8 cellular contexts compared by ENCODE assay signal in the genomic region with DNA sequence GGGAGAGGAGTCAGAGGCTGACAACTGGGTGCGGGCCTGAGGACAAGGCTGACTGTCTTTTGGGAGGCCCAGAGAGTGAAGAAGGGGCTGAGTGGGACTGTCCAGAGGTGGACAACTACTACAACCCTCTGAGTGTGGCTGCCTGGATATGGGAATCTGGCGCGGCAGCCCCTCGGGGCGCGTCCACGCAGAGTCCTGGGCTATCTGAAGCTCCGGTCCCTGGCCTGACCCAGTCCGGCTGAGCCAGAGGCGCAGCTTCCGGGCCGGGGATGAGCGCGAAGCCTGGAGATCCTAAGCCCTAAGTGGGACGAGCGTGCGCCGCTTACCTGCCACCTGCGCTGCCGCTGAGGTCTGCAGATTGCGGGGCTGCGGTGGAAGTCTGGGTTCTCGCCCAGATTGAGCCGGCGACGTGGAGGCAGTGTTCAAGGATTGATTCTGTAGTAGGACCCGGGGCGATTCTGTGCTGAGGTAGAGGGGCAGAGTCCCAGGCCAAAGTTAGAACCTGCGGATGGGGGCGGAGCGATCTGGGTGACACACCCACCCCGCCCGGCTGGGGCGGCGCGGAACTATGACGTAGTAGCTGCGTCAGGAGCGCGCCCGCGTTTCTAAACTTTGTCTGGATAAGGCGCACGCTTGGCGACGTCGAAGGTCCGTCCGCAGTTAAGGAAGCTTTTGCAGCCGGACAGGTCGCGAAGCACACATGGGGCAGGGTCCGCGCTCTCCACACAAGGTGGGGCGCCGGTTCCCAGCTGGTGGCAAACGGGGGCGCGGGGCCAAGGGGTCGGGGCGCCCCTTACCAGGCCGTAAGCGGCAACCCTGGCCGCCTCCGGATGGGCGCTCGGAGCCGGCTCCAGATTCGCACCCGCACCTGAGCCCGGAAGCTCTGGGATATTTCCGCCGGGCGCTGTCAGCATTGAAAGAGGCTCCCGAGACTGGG. TPM values are rescaled to one million over a fixed set of nuclear protein-coding genes. Genes with fewer than 3 reads are reported as not detected.
A peak's percentile ranks its signal among the peaks of the same experiment; 100 is the strongest.
DNase-seq lines count a peak whose midpoint lies in the region; ATAC-seq, FAIRE-seq and TF ChIP-seq lines count a peak whose summit lies in the region.

Gene DHRS1, minus strand, starts transcription at position 526 of the 937 bp plus-strand sequence. CDS start 674 bp downstream, outside the sequence.
A gene with protein sequence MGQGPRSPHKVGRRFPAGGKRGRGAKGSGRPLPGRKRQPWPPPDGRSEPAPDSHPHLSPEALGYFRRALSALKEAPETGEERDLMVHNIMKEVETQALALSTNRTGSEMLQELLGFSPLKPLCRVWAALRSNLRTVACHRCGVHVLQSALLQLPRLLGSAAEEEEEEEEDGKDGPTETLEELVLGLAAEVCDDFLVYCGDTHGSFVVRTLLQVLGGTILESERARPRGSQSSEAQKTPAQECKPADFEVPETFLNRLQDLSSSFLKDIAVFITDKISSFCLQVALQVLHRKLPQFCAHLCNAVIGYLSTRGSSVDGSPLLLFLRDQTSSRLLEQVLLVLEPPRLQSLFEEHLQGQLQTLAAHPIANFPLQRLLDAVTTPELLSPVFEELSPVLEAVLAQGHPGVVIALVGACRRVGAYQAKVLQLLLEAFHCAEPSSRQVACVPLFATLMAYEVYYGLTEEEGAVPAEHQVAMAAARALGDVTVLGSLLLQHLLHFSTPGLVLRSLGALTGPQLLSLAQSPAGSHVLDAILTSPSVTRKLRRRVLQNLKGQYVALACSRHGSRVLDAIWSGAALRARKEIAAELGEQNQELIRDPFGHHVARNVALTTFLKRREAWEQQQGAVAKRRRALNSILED (plus strand): TSS at position 596 of the 937 bp plus-strand sequence. CDS start 105 bp downstream, at position 701.

- peak within 1 kb of the TSS; percentile 91 for H3K4me2 ChIP-seq in keratinocyte (ENCODE audit: control insufficient read depth, extremely low read depth, insufficient read depth, low read depth, low read length)

- H3K27ac ChIP-seq in ACC112 (ENCODE audit: low read depth, low read length) (peak within 1 kb of the TSS; percentile 29; the same call in 1 of the 2 replicates), keratinocyte (ENCODE audit: control insufficient read depth, insufficient read depth, low read length) (peak within 1 kb of the TSS; percentile 93)

- H3K4me1 ChIP-seq in ACC112 (ENCODE audit: control insufficient read depth, insufficient read depth, low read length, unreplicated experiment) (peaks cover 25% of the 10 kb centered on the region), keratinocyte (ENCODE audit: control insufficient read depth, extremely low read depth, insufficient read depth, low read length) (peaks cover 37% of the 10 kb centered on the region)

- peak within 1 kb of the TSS; percentile 92 for H3K27ac Mint-ChIP-seq in central memory CD8-positive, alpha-beta T cell (ENCODE audit: low read depth)

- dilution Hi-C loops in keratinocyte (cut with MboI; ENCODE audit: extremely low pct_ligation_motif_present, low sequenced_read_pairs) = no loop called here

- H3K27me3 ChIP-seq in ACC112 (ENCODE audit: insufficient read depth, low read length) = no peaks in the 10 kb centered on the region
- no peaks in the 10 kb centered on the region for H3K27me3 ChIP-seq in keratinocyte (ENCODE audit: control insufficient read depth, extremely low read depth, insufficient read depth, low read length)

- H3K79me2 ChIP-seq in ACC112 (ENCODE audit: control insufficient read depth, insufficient read depth, low read length, unreplicated experiment) (peaks cover 20% of the 10 kb centered on the region), keratinocyte (ENCODE audit: control insufficient read depth, insufficient read depth, low read length) (peaks cover 32% of the 10 kb centered on the region)

- no peaks in the 10 kb centered on the region for H3K27me3 Mint-ChIP-seq in central memory CD8-positive, alpha-beta T cell

- peak within 1 kb of the TSS; percentile 90 for H3K4me3 Mint-ChIP-seq in central memory CD8-positive, alpha-beta T cell

- peaks cover 45% of the 10 kb centered on the region for H3K36me3 Mint-ChIP-seq in central memory CD8-positive, alpha-beta T cell (ENCODE audit: insufficient read depth)

- H2AFZ ChIP-seq in ACC112 (ENCODE audit: low read length, unreplicated experiment) (peak within 1 kb of the TSS; percentile 91), keratinocyte (ENCODE audit: control insufficient read depth, low read length) (peak within 1 kb of the TSS; percentile 84)

- no peaks in the 10 kb centered on the region for H3K9me3 ChIP-seq in keratinocyte (ENCODE audit: control insufficient read depth, low read depth, low read length)

- H3K36me3 ChIP-seq in ACC112 (ENCODE audit: insufficient read depth, low read length) (peaks cover 10% of the 10 kb centered on the region; the same call in 1 of the 2 replicates), keratinocyte (ENCODE audit: control insufficient read depth in 2 of 2, extremely low read depth in 1 of 2, insufficient read depth in 2 of 2, low read length in 2 of 2) (peaks cover 33 to 46% of the 10 kb centered on the region in 2 experiments)

- FAIRE-seq in keratinocyte (lab: Jason Lieb, UNC) = no peak

- peak; percentile 73 for DNase-seq in NCI-H2196 treated with DMSO at 0.1 percent for 48 hours (lab: John Stamatoyannopoulos, UW; ENCODE audit: unreplicated experiment)
- DNase-seq in activated CD4-positive, CD25-positive, alpha-beta regulatory T cell treated with anti-CD3 and anti-CD28 coated beads, Interleukin-2, amount 50 U/mL, for 16 hours (ENCODE audit: low read depth, low spot score) = peak; percentile 87
- DNase-seq in central memory CD8-positive, alpha-beta T cell (ENCODE audit: low spot score in 2 of 2) = peak; percentile 90 to 92
- no peak for DNase-seq in keratinocyte (ENCODE audit: low read depth, low spot score)
- DNase-seq in stimulated activated CD4-positive, alpha-beta T cell treated with anti-CD3 and anti-CD28 coated beads, Interleukin-12 subunit alpha, Interleukin-12 subunit beta, amount 100 ng/mL, for 48 hours (ENCODE audit: low read depth in 2 of 3, low spot score in 1 of 3) = peak; percentile 88 to 95 (median 88)

- no peaks in the 10 kb centered on the region for H3K9me3 Mint-ChIP-seq in central memory CD8-positive, alpha-beta T cell

- H3K9me1 ChIP-seq in keratinocyte (ENCODE audit: control insufficient read depth, extremely low read depth, insufficient read depth, low read length) = no peaks in the 10 kb centered on the region

- no peak for TF ChIP-seq CTCF in keratinocyte (optimal IDR thresholded peaks at IDR 0.05 in 1 of 3, IDR thresholded peaks at IDR 0.05 in 1 of 3, conservative IDR thresholded peaks at IDR 0.05 in 1 of 3; ENCODE audit: extremely low read depth in 1 of 3, insufficient read depth in 2 of 3, low read length in 3 of 3)

- ATAC-seq in GM18858 (IDR thresholded peaks at IDR 0.05; ENCODE audit: unreplicated experiment) = peak; percentile 38
- peak; percentile 75 for ATAC-seq in HG03066 (IDR thresholded peaks at IDR 0.05; ENCODE audit: low read depth, unreplicated experiment)
- peak; percentile 82 for ATAC-seq in central memory CD8-positive, alpha-beta T cell (replicated peaks; ENCODE audit: extremely low read depth, poor library complexity, severe bottlenecking)

- H3K9ac ChIP-seq in keratinocyte (ENCODE audit: control insufficient read depth, extremely low read depth, insufficient read depth, low read length) = peak within 1 kb of the TSS; percentile 95

- peaks cover 41% of the 10 kb centered on the region for H3K4me1 Mint-ChIP-seq in central memory CD8-positive, alpha-beta T cell

- H3K4me3 ChIP-seq in ACC112 (ENCODE audit: low read depth, low read length) (peak within 1 kb of the TSS; percentile 92), keratinocyte (ENCODE audit: control insufficient read depth in 2 of 3, extremely low read depth in 1 of 3, insufficient read depth in 2 of 3, low read depth in 1 of 3, low read length in 3 of 3) (peak within 1 kb of the TSS; percentile 58 to 94 (median 80))

- H4K20me1 ChIP-seq in keratinocyte (ENCODE audit: control insufficient read depth, extremely low read depth, insufficient read depth, low read length) = no peaks in the 10 kb centered on the region

RNA-seq across cellular contexts. Expression of gene DHRS1, which starts in this region (rescaled TPM):
- 65.1 to 130 TPM (median 75.0 TPM) in 3 replicates for polyA plus RNA-seq in keratinocyte
- 55.9 TPM for polyA plus RNA-seq in keratinocyte (2011; ENCODE audit: low read depth)
- 131 and 161 TPM in 2 replicates for polyA plus RNA-seq in keratinocyte (2011; cell fraction: cytosol; rRNA removed)
- 263 and 309 TPM in 2 replicates for polyA plus RNA-seq in keratinocyte (2011; cell fraction: nucleus; rRNA removed)
- 100 and 165 TPM in 2 replicates for polyA plus RNA-seq in keratinocyte (2012; ENCODE audit: low replicate concordance)
- polyA minus RNA-seq in keratinocyte = 173 to 348 TPM (median 179 TPM) in 3 replicates
- 222 TPM for polyA minus RNA-seq in keratinocyte (2011; cell fraction: cytosol; rRNA and poly(A)+ RNA removed)
- 53.4 and 72.1 TPM in 2 replicates for polyA minus RNA-seq in keratinocyte (2011; cell fraction: nucleus; rRNA and poly(A)+ RNA removed)

RNA-seq across cellular contexts. Expression of the second gene that starts in this region (rescaled TPM):
- 16.5 to 25.3 TPM (median 19.9 TPM) in 3 replicates for polyA plus RNA-seq in keratinocyte
- polyA plus RNA-seq in keratinocyte (2011; ENCODE audit: low read depth) = 8.4 TPM
- polyA plus RNA-seq in keratinocyte (2011; cell fraction: cytosol; rRNA removed) = 19.6 and 22.7 TPM in 2 replicates
- polyA plus RNA-seq in keratinocyte (2011; cell fraction: nucleus; rRNA removed) = 63.3 and 70.4 TPM in 2 replicates
- polyA plus RNA-seq in keratinocyte (2012; ENCODE audit: low replicate concordance) = 19.0 and 25.4 TPM in 2 replicates
- 47.2 to 59.5 TPM (median 50.4 TPM) in 3 replicates for polyA minus RNA-seq in keratinocyte
- 33.8 TPM for polyA minus RNA-seq in keratinocyte (2011; cell fraction: cytosol; rRNA and poly(A)+ RNA removed)
- 35.6 and 45.4 TPM in 2 replicates for polyA minus RNA-seq in keratinocyte (2011; cell fraction: nucleus; rRNA and poly(A)+ RNA removed)
